10 cellular contexts compared by ENCODE assay signal in genomic region chr17:40612510-40613244, GRCh38.
A peak's percentile ranks its signal among the peaks of the same experiment; 100 is the strongest.
DNase-seq lines count a peak whose midpoint lies in the region; ATAC-seq lines count a peak whose summit lies in the region.
"Had no signal": no experiment of that assay in that cellular context is flagged by ENCODE, and none has a peak within 500 bp of the region (broad histone marks: within the 10 kb centered on the region; RNA-seq: fewer than 3 reads in every experiment).

No MANE protein-coding gene starts in this region.

- no peaks in the 10 kb centered on the region for H3K36me3 Mint-ChIP-seq in stimulated activated naive CD8-positive, alpha-beta T cell treated with anti-CD3 and anti-CD28 coated beads, Interleukin-15, Interleukin-2, amounts not matched to agents 100 ng/mL and 50 ng/mL, for 24 hours (ENCODE audit: low read depth)

- peak overlapping the region; percentile 57 for H3K4me3 Mint-ChIP-seq in stimulated activated naive CD8-positive, alpha-beta T cell treated with anti-CD3 and anti-CD28 coated beads, Interleukin-15, Interleukin-2, amounts not matched to agents 100 ng/mL and 50 ng/mL, for 24 hours

- ATAC-seq in HG03439 (IDR thresholded peaks at IDR 0.05; ENCODE audit: unreplicated experiment) = no peak

- H3K27me3 ChIP-seq in layer of hippocampus (ENCODE audit: control insufficient read depth, insufficient read depth, low read length) = no peaks in the 10 kb centered on the region

- peak overlapping the region; percentile 84 for H3K27ac Mint-ChIP-seq in stimulated activated naive CD8-positive, alpha-beta T cell treated with anti-CD3 and anti-CD28 coated beads, Interleukin-15, Interleukin-2, amounts not matched to agents 100 ng/mL and 50 ng/mL, for 24 hours

- peak; percentile 38 to 78 for DNase-seq in activated CD8-positive, alpha-beta memory T cell treated with anti-CD3 and anti-CD28 coated beads for 1 hour (ENCODE audit: extremely low read depth in 1 of 2, low read depth in 1 of 2)
- no peak for DNase-seq in activated CD8-positive, alpha-beta memory T cell treated with anti-CD3 and anti-CD28 coated beads, Interleukin-2, amount 50 U/mL, for 48 hours
- peak; percentile 64 for DNase-seq in activated effector memory CD4-positive, alpha-beta T cell treated with Interleukin-2 at 50 U/mL for 16 hours
- DNase-seq in DMS114 treated with DMSO at 0.1 percent for 48 hours (lab: John Stamatoyannopoulos, UW; ENCODE audit: unreplicated experiment) = no peak
- DNase-seq in DMS 273 (lab: John Stamatoyannopoulos, UW; ENCODE audit: unreplicated experiment) = no peak
- DNase-seq: Kasumi-1 had no signal

- peaks cover 91% of the 10 kb centered on the region for H3K4me1 Mint-ChIP-seq in stimulated activated naive CD8-positive, alpha-beta T cell treated with anti-CD3 and anti-CD28 coated beads, Interleukin-15, Interleukin-2, amounts not matched to agents 100 ng/mL and 50 ng/mL, for 24 hours (ENCODE audit: low read depth)

- H3K27me3 Mint-ChIP-seq in stimulated activated naive CD8-positive, alpha-beta T cell treated with anti-CD3 and anti-CD28 coated beads, Interleukin-15, Interleukin-2, amounts not matched to agents 100 ng/mL and 50 ng/mL, for 24 hours = no peaks in the 10 kb centered on the region

- H3K27ac ChIP-seq in layer of hippocampus (ENCODE audit: low read depth, low read length) = peak overlapping the region; percentile 19
- H3K27ac ChIP-seq: parathyroid adenoma had no signal

- H3K9me3 Mint-ChIP-seq in stimulated activated naive CD8-positive, alpha-beta T cell treated with anti-CD3 and anti-CD28 coated beads, Interleukin-15, Interleukin-2, amounts not matched to agents 100 ng/mL and 50 ng/mL, for 24 hours = no peaks in the 10 kb centered on the region

Comparison
In these comparisons a context has a peak if more than half of its experiments do, and no peak if none do; other contexts are left out.
1. DNase-seq: peak in activated CD8-positive, alpha-beta memory T cell treated with anti-CD3 and anti-CD28 coated beads for 1 hour (2 of 2) and activated effector memory CD4-positive, alpha-beta T cell treated with Interleukin-2 at 50 U/mL for 16 hours (single experiment); none in activated CD8-positive, alpha-beta memory T cell treated with anti-CD3 and anti-CD28 coated beads, Interleukin-2, amount 50 U/mL, for 48 hours (single experiment), DMS114 treated with DMSO at 0.1 percent for 48 hours (single experiment) and DMS 273 (single experiment).